In the genomic region with DNA sequence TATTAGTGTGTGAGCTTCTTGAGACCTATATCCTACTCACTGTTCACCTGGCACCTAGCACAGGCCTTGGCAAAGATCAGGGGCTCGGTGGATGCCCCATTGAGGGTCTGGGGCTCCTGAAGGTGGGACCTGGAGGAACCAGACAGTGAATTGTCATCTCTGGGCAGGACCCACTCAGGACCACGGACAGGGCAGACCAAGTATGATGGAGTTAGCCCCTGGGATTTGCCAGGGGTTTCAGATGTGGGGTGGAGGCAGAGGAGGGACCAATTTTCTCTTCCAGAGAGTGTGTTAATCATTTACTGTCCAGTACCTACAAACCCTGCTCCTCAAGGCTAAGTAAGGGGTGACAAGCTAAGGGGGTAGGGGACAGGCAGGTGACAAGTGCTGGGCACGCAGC, we compare ENCODE assay signal across 35 cellular contexts.
"Had no signal": no experiment of that assay in that cellular context is flagged by ENCODE, and none has a peak within 500 bp of the region (broad histone marks: within the 10 kb centered on the region; RNA-seq: fewer than 3 reads in every experiment).

No MANE protein-coding gene starts in this region.

- H3K9me3 ChIP-seq: adrenal gland, body of pancreas, breast epithelium, colonic mucosa, esophagus muscularis mucosa, gastrocnemius medialis, heart left ventricle had no signal

- H3K27ac Mint-ChIP-seq: activated CD4-positive, alpha-beta memory T cell treated with anti-CD3 and anti-CD28 coated beads for 36 hours; activated CD4-positive, alpha-beta T cell treated with anti-CD3 and anti-CD28 coated beads for 36 hours; activated CD4-positive, alpha-beta T cell treated with anti-CD3 and anti-CD28 coated beads, Interleukin-2, amount 10 ng/mL, durations not matched to agents 24 days and 14 days; activated CD8-positive, alpha-beta memory T cell treated with anti-CD3 and anti-CD28 coated beads, Interleukin-2, amount 10 ng/mL, durations not matched to agents 7 days and 5 days; activated CD8-positive, alpha-beta T cell treated with anti-CD3 and anti-CD28 coated beads, Interleukin-2, amount 10 ng/mL, durations not matched to agents 7 days and 5 days; activated naive CD4-positive, alpha-beta T cell treated with anti-CD3 and anti-CD28 coated beads for 36 hours; activated naive CD4-positive, alpha-beta T cell treated with anti-CD3 and anti-CD28 coated beads, Interleukin-2, amount 50 U/mL, for 24 hours; activated naive CD8-positive, alpha-beta T cell treated with anti-CD3 and anti-CD28 coated beads for 36 hours; activated naive CD8-positive, alpha-beta T cell treated with anti-CD3 and anti-CD28 coated beads, Interleukin-2, amount 50 U/mL, for 24 hours; activated T-helper 1 cell treated with anti-CD3 and anti-CD28 coated beads, Interleukin-12 subunit alpha, Interleukin-12 subunit beta, Interleukin-2, Interleukin-4 antibody, amounts not matched to agents 30 ng/mL and 10 ng/mL and 1 ng/mL, durations not matched to agents 14 hours and 24 hours and 36 hours; activated T-helper 2 cell treated with anti-CD3 and anti-CD28 coated beads, Interferon-gamma antibody, Interleukin-2, Interleukin-4, amounts not matched to agents 10 μg/mL and 5 μg/mL and 100 μg/mL, durations not matched to agents 14 hours and 24 hours and 36 hours; dendritic cell treated with granulocyte-macrophage colony-stimulating factor and Interleukin-4, amounts not matched to agents 40 ng/mL and 50 ng/mL, for 4 days had no signal

- H3K27me3 Mint-ChIP-seq: activated naive CD8-positive, alpha-beta T cell treated with anti-CD3 and anti-CD28 coated beads for 36 hours had no signal

- ATAC-seq: activated CD4-positive, alpha-beta T cell treated with anti-CD3 and anti-CD28 coated beads for 36 hours; activated CD8-positive, alpha-beta memory T cell treated with anti-CD3 and anti-CD28 coated beads, Interleukin-2, amount 10 ng/mL, durations not matched to agents 7 days and 5 days; activated CD8-positive, alpha-beta T cell treated with anti-CD3 and anti-CD28 coated beads, Interleukin-2, amount 10 ng/mL, durations not matched to agents 7 days and 5 days; activated naive CD8-positive, alpha-beta T cell treated with anti-CD3 and anti-CD28 coated beads, Interleukin-2, amount 50 U/mL, for 24 hours; body of pancreas; foreskin keratinocyte; gastrocnemius medialis; heart left ventricle had no signal

- H3K27ac ChIP-seq: adrenal gland, body of pancreas, breast epithelium, cardiac muscle cell, colonic mucosa, esophagus muscularis mucosa, foreskin keratinocyte, gastrocnemius medialis, heart left ventricle had no signal

- H3K4me3 ChIP-seq: adrenal gland, body of pancreas, breast epithelium, cardiac muscle cell, colonic mucosa, dorsolateral prefrontal cortex, esophagus muscularis mucosa, gastrocnemius medialis, heart left ventricle had no signal

- H3K9me3 Mint-ChIP-seq: activated CD4-positive, alpha-beta memory T cell treated with anti-CD3 and anti-CD28 coated beads for 36 hours; activated CD4-positive, alpha-beta T cell treated with anti-CD3 and anti-CD28 coated beads, Interleukin-2, amount 10 ng/mL, durations not matched to agents 24 days and 14 days; activated naive CD4-positive, alpha-beta T cell treated with anti-CD3 and anti-CD28 coated beads for 36 hours; activated naive CD4-positive, alpha-beta T cell treated with anti-CD3 and anti-CD28 coated beads, Interleukin-2, amount 50 U/mL, for 24 hours; activated naive CD8-positive, alpha-beta T cell treated with anti-CD3 and anti-CD28 coated beads for 36 hours; activated naive CD8-positive, alpha-beta T cell treated with anti-CD3 and anti-CD28 coated beads, Interleukin-2, amount 50 U/mL, for 24 hours; activated T-helper 1 cell treated with anti-CD3 and anti-CD28 coated beads, Interleukin-12 subunit alpha, Interleukin-12 subunit beta, Interleukin-2, Interleukin-4 antibody, amounts not matched to agents 30 ng/mL and 10 ng/mL and 1 ng/mL, durations not matched to agents 14 hours and 24 hours and 36 hours; activated T-helper 2 cell treated with anti-CD3 and anti-CD28 coated beads, Interferon-gamma antibody, Interleukin-2, Interleukin-4, amounts not matched to agents 10 μg/mL and 5 μg/mL and 100 μg/mL, durations not matched to agents 14 hours and 24 hours and 36 hours; dendritic cell treated with granulocyte-macrophage colony-stimulating factor and Interleukin-4, amounts not matched to agents 40 ng/mL and 50 ng/mL, for 4 days had no signal

- H3K4me1 Mint-ChIP-seq: activated CD4-positive, alpha-beta T cell treated with anti-CD3 and anti-CD28 coated beads for 36 hours; activated CD4-positive, alpha-beta T cell treated with anti-CD3 and anti-CD28 coated beads, Interleukin-2, amount 10 ng/mL, durations not matched to agents 24 days and 14 days; activated CD8-positive, alpha-beta memory T cell treated with anti-CD3 and anti-CD28 coated beads, Interleukin-2, amount 10 ng/mL, durations not matched to agents 7 days and 5 days; activated naive CD4-positive, alpha-beta T cell treated with anti-CD3 and anti-CD28 coated beads, Interleukin-2, amount 50 U/mL, for 24 hours; activated naive CD8-positive, alpha-beta T cell treated with anti-CD3 and anti-CD28 coated beads for 36 hours; activated naive CD8-positive, alpha-beta T cell treated with anti-CD3 and anti-CD28 coated beads, Interleukin-2, amount 50 U/mL, for 24 hours had no signal

- H3K36me3 Mint-ChIP-seq: activated CD4-positive, alpha-beta memory T cell treated with anti-CD3 and anti-CD28 coated beads for 36 hours; activated CD8-positive, alpha-beta memory T cell treated with anti-CD3 and anti-CD28 coated beads, Interleukin-2, amount 10 ng/mL, durations not matched to agents 7 days and 5 days; activated naive CD4-positive, alpha-beta T cell treated with anti-CD3 and anti-CD28 coated beads, Interleukin-2, amount 50 U/mL, for 24 hours; activated naive CD8-positive, alpha-beta T cell treated with anti-CD3 and anti-CD28 coated beads for 36 hours had no signal

- H3K4me1 ChIP-seq: adrenal gland, body of pancreas, breast epithelium, colonic mucosa, esophagus muscularis mucosa, foreskin keratinocyte, gastrocnemius medialis, heart left ventricle had no signal

- DNase-seq: activated CD4-positive, alpha-beta memory T cell treated with anti-CD3 and anti-CD28 coated beads for 36 hours; activated CD4-positive, alpha-beta T cell treated with anti-CD3 and anti-CD28 coated beads for 36 hours; activated CD4-positive, alpha-beta T cell treated with anti-CD3 and anti-CD28 coated beads, Interleukin-2, amount 10 ng/mL, durations not matched to agents 24 days and 14 days; activated CD4-positive, CD25-positive, alpha-beta regulatory T cell; activated CD4-positive, CD25-positive, alpha-beta regulatory T cell treated with anti-CD3 and anti-CD28 coated beads, Interleukin-2, amount 50 U/mL, for 72 hours; activated CD8-positive, alpha-beta memory T cell treated with anti-CD3 and anti-CD28 coated beads, Interleukin-2, amount 10 ng/mL, durations not matched to agents 7 days and 5 days; activated CD8-positive, alpha-beta memory T cell treated with anti-CD3 and anti-CD28 coated beads, Interleukin-2, amount 50 U/mL, for 4 hours; activated CD8-positive, alpha-beta T cell treated with anti-CD3 and anti-CD28 coated beads, Interleukin-2, amount 10 ng/mL, durations not matched to agents 7 days and 5 days; activated effector memory CD4-positive, alpha-beta T cell treated with anti-CD3 and anti-CD28 coated beads, Interleukin-2, amount 50 U/mL, for 16 hours; activated naive CD4-positive, alpha-beta T cell treated with anti-CD3 and anti-CD28 coated beads for 36 hours; activated naive CD8-positive, alpha-beta T cell treated with anti-CD3 and anti-CD28 coated beads for 36 hours; activated naive CD8-positive, alpha-beta T cell treated with anti-CD3 and anti-CD28 coated beads, Interleukin-2, amount 50 U/mL, for 24 hours; activated T-cell treated with anti-CD3 and anti-CD28 coated beads, Interleukin-2, amount 50 U/mL, for 1 hour; activated T-cell treated with anti-CD3 and anti-CD28 coated beads, Interleukin-2, amount 50 U/mL, for 48 hours; adrenal gland; aorta; body of pancreas; central memory CD4-positive, alpha-beta T cell; cerebellar nuclear complex; colonic mucosa; effector memory CD4-positive, alpha-beta T cell; erythroblast; foreskin keratinocyte; gastrocnemius medialis; glutamatergic neuron; heart left ventricle; T-helper 2 cell had no signal

- H3K4me3 Mint-ChIP-seq: activated CD4-positive, alpha-beta memory T cell treated with anti-CD3 and anti-CD28 coated beads for 36 hours; activated CD4-positive, alpha-beta T cell treated with anti-CD3 and anti-CD28 coated beads for 36 hours; activated CD4-positive, alpha-beta T cell treated with anti-CD3 and anti-CD28 coated beads, Interleukin-2, amount 10 ng/mL, durations not matched to agents 24 days and 14 days; activated CD8-positive, alpha-beta memory T cell treated with anti-CD3 and anti-CD28 coated beads, Interleukin-2, amount 10 ng/mL, durations not matched to agents 7 days and 5 days; activated CD8-positive, alpha-beta T cell treated with anti-CD3 and anti-CD28 coated beads, Interleukin-2, amount 10 ng/mL, durations not matched to agents 7 days and 5 days; activated naive CD4-positive, alpha-beta T cell treated with anti-CD3 and anti-CD28 coated beads for 36 hours; activated naive CD4-positive, alpha-beta T cell treated with anti-CD3 and anti-CD28 coated beads, Interleukin-2, amount 50 U/mL, for 24 hours; activated naive CD8-positive, alpha-beta T cell treated with anti-CD3 and anti-CD28 coated beads for 36 hours; activated naive CD8-positive, alpha-beta T cell treated with anti-CD3 and anti-CD28 coated beads, Interleukin-2, amount 50 U/mL, for 24 hours; activated T-helper 1 cell treated with anti-CD3 and anti-CD28 coated beads, Interleukin-12 subunit alpha, Interleukin-12 subunit beta, Interleukin-2, Interleukin-4 antibody, amounts not matched to agents 30 ng/mL and 10 ng/mL and 1 ng/mL, durations not matched to agents 14 hours and 24 hours and 36 hours; dendritic cell treated with granulocyte-macrophage colony-stimulating factor and Interleukin-4, amounts not matched to agents 40 ng/mL and 50 ng/mL, for 4 days had no signal

- H3K36me3 ChIP-seq: adrenal gland, breast epithelium, cardiac muscle cell, colonic mucosa, esophagus muscularis mucosa, gastrocnemius medialis, heart left ventricle had no signal

- H3K27me3 ChIP-seq: body of pancreas, breast epithelium, cardiac muscle cell, colonic mucosa, dorsolateral prefrontal cortex had no signal
